18 cellular contexts compared by ENCODE assay signal in the genomic region with DNA sequence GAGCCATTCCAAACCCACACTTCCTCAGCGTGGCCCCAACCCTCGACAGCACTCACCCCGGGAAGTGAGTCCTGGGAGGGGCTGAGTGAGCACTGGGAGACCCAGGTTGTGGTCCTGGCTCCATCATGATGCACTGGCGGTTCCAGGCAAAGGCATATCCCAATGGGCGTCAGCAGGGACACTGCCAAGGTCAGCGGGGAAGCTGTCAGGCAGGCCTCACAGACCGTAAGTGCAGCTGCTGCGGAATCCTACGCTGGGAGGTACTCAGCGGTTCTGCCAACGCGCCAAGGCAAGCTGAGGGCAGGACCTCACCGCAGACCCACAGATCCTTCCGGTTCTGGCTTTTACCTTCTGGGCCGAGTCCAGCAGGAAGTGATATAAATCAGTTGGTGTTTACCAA. TPM values are rescaled to one million over a fixed set of nuclear protein-coding genes. Genes with fewer than 3 reads are reported as not detected.
DNase-seq lines count a peak whose midpoint lies in the region; TF ChIP-seq lines count a peak whose summit lies in the region.
"Had no signal": no experiment of that assay in that cellular context is flagged by ENCODE, and none has a peak within 500 bp of the region (broad histone marks: within the 10 kb centered on the region; RNA-seq: fewer than 3 reads in every experiment).

No MANE protein-coding gene starts in this region.

- in situ Hi-C loops in mammary epithelial cell (cut with MboI; ENCODE audit: low sequenced_read_pairs in 2 of 2): no loop called here

- H3K9ac ChIP-seq in mammary epithelial cell (ENCODE audit: insufficient read depth, low read length) (no peak overlapping the region), mucosa of rectum (ENCODE audit: low read depth in 1 of 2, low read length in 2 of 2) (peak overlapping the region in 1 of 2 donors; percentile 25)

- peak in 1 of 2 donors; percentile 23 for DNase-seq in breast epithelium (ENCODE audit: low spot score in 2 of 2)
- DNase-seq in mammary epithelial cell: no peak
- DNase-seq in uterus: no peak
- DNase-seq in cerebellar cortex (ENCODE audit: low spot score): no peak
- no peak for DNase-seq in activated CD4-positive, alpha-beta T cell treated with anti-CD3 and anti-CD28 coated beads for 4 hours
- DNase-seq: activated naive CD8-positive, alpha-beta T cell treated with anti-CD3 and anti-CD28 coated beads, Interleukin-2, amount 10 ng/mL, durations not matched to agents 7 days and 5 days; activated T-cell treated with anti-CD3 and anti-CD28 coated beads, Interleukin-2, amount 50 U/mL, for 1 hour; CD4-positive, alpha-beta memory T cell; MM.1S; naive thymus-derived CD8-positive, alpha-beta T cell; NCI-H2081 treated with DMSO at 0.1 percent for 48 hours; stimulated activated naive B cell treated with anti-CD40 and anti-IgM and Interleukin-4, amounts not matched to agents 10 μg/mL and 1 μg/mL and 100 μg/mL, for 72 hours had no signal

- H3K36me3 ChIP-seq in breast epithelium (peaks cover 31% of the 10 kb centered on the region), mammary epithelial cell (ENCODE audit: insufficient read depth, low read length) (peaks cover 23% of the 10 kb centered on the region), mucosa of rectum (ENCODE audit: control insufficient read depth in 2 of 2, insufficient read depth in 2 of 2, low read length in 2 of 2) (peaks cover 38 to 53% of the 10 kb centered on the region in 2 donors), uterus (no peaks in the 10 kb centered on the region)

- no peaks in the 10 kb centered on the region for H3K4me1 ChIP-seq in breast epithelium
- no peaks in the 10 kb centered on the region for H3K4me1 ChIP-seq in mammary epithelial cell (ENCODE audit: insufficient read depth, low read length)
- H3K4me1 ChIP-seq in mucosa of rectum (ENCODE audit: control insufficient read depth in 2 of 2, insufficient read depth in 2 of 2, low read length in 2 of 2): peaks cover 14 to 41% of the 10 kb centered on the region in 2 donors
- peaks cover 0 to 15% of the 10 kb centered on the region in 2 donors for H3K4me1 ChIP-seq in uterus

- no peak overlapping the region for H2AFZ ChIP-seq in mammary epithelial cell (ENCODE audit: low read depth, low read length)

- H3K27me3 ChIP-seq in breast epithelium (no peaks in the 10 kb centered on the region), mammary epithelial cell (ENCODE audit: insufficient read depth, low read length) (no peaks in the 10 kb centered on the region), mucosa of rectum (ENCODE audit: control insufficient read depth in 2 of 2, insufficient read depth in 2 of 2, low read length in 2 of 2) (no peaks in the 10 kb centered on the region), uterus (no peaks in the 10 kb centered on the region)
- H3K27me3 ChIP-seq: right atrium auricular region had no signal

- intact Hi-C loops in breast epithelium (cut with DNase I; ENCODE audit: low total_unique reads) (loop anchor here (1.0 kb wide), 1 partner anchor 18 kb away; no protein-coding TSS in a partner anchor), mammary epithelial cell (cut with micrococcal nuclease) (no loop called here), uterus (cut with DNase I; ENCODE audit: low total_unique reads) (no loop called here)

- H3K4me3 ChIP-seq in breast epithelium: no peak overlapping the region
- no peak overlapping the region for H3K4me3 ChIP-seq in mammary epithelial cell (replicated peaks in 1 of 3; ENCODE audit: insufficient read depth in 1 of 3, low read depth in 2 of 3, low read length in 3 of 3)
- no peak overlapping the region for H3K4me3 ChIP-seq in mucosa of rectum (ENCODE audit: low read length in 2 of 2)
- H3K4me3 ChIP-seq in uterus: no peak overlapping the region
- H3K4me3 ChIP-seq: A549, heart right ventricle, right atrium auricular region had no signal

- no peaks in the 10 kb centered on the region for H3K79me2 ChIP-seq in mammary epithelial cell (ENCODE audit: insufficient read depth, low read length)

- H3K9me3 ChIP-seq in breast epithelium (no peaks in the 10 kb centered on the region), mammary epithelial cell (replicated peaks; ENCODE audit: insufficient read depth, low read length) (no peaks in the 10 kb centered on the region), mucosa of rectum (ENCODE audit: control insufficient read depth in 2 of 2, low read length in 2 of 2) (no peaks in the 10 kb centered on the region), uterus (no peaks in the 10 kb centered on the region)
- H3K9me3 ChIP-seq: A549, heart right ventricle, right atrium auricular region had no signal

- peak overlapping the region; percentile 21 to 69 for H3K27ac ChIP-seq in breast epithelium
- H3K27ac ChIP-seq in mammary epithelial cell (ENCODE audit: insufficient read depth, low read depth, low read length): no peak overlapping the region
- H3K27ac ChIP-seq in mucosa of rectum (ENCODE audit: low read depth in 2 of 2, low read length in 2 of 2): peak overlapping the region; percentile 39 to 52
- H3K27ac ChIP-seq in uterus: peak overlapping the region; percentile 31 to 36

- no peak overlapping the region for H3K4me2 ChIP-seq in mammary epithelial cell (ENCODE audit: insufficient read depth, low read depth, low read length)

- CTCF ChIA-PET in mammary epithelial cell (lab: Charles Lee; ENCODE audit: low non-redundant PET): no interaction called here

- no peaks in the 10 kb centered on the region for H4K20me1 ChIP-seq in mammary epithelial cell (ENCODE audit: insufficient read depth, low read length)

- no TSS peak for BruUV-seq in mammary epithelial cell (replicated peaks; lab: Mats Ljungman, UMichigan)

- TF ChIP-seq POLR2A in breast epithelium (IDR thresholded peaks at IDR 0.05) (no peak), uterus (IDR thresholded peaks at IDR 0.05) (no peak)

- TF ChIP-seq CTCF in breast epithelium (IDR thresholded peaks at IDR 0.05) (no peak), mammary epithelial cell (conservative IDR thresholded peaks at IDR 0.05 in 1 of 2, IDR thresholded peaks at IDR 0.05 in 1 of 2; ENCODE audit: extremely low read depth in 1 of 2, insufficient read depth in 1 of 2, low read depth in 1 of 2, low read length in 2 of 2) (no peak), uterus (IDR thresholded peaks at IDR 0.05) (no peak)

- 37% methylated on average over 11 of the region's 15 CpGs for WGBS in mammary epithelial cell (ENCODE audit: low coverage, missing lambda C conversion rate)

- dilution Hi-C loops in mammary epithelial cell (cut with HindIII; ENCODE audit: low sequenced_read_pairs): no loop called here

RNA-seq across cellular contexts. Expression of gene GAL3ST1, which starts 1.4 kb away (rescaled TPM):
- total RNA-seq in breast epithelium: 1 to 10 TPM; 1.3 to 2.6 (median 1.3) TPM
- not detected for total RNA-seq in mammary epithelial cell
- not detected for polyA plus RNA-seq in mammary epithelial cell
- not detected for polyA minus RNA-seq in mammary epithelial cell
- 1 to 10 TPM in 2 of 4 donors, under 1 TPM in 1, not detected in 1; 0.26 to 6.6 (median 1.2) TPM for total RNA-seq in uterus
- total RNA-seq: G401; T-helper 2 cell treated with Interferon-gamma antibody and Interleukin-4, amounts not matched to agents 100 ng/mL and 5 ng/mL, for 36 hours had no signal

RNA-seq across cellular contexts. Expression of gene PES1, which starts 15.9 kb away (rescaled TPM):
- total RNA-seq in breast epithelium (10 to 100 TPM; 45.3 to 65.1 (median 56.4) TPM), mammary epithelial cell (10 to 100 TPM; 52.2 to 99.1 TPM), uterus (10 to 100 TPM; 13.5 to 67.5 (median 44.9) TPM)
- polyA plus RNA-seq in mammary epithelial cell: 89.8 TPM
- polyA minus RNA-seq in mammary epithelial cell: 145 TPM

RNA-seq across cellular contexts. Expression of gene SEC14L6, which starts 29.3 kb away (rescaled TPM):
- total RNA-seq in breast epithelium (under 1 TPM in 2 of 3 donors, not detected in 1; 0.33 to 0.73 TPM), mammary epithelial cell (under 1 TPM in 1 of 2 donors, not detected in 1; 0.33 TPM), uterus (1 to 10 TPM in 2 of 4 donors, under 1 TPM in 1, not detected in 1; under 0.01 to 4.8 (median 4.0) TPM)
- 0.02 TPM for polyA plus RNA-seq in mammary epithelial cell
- not detected for polyA minus RNA-seq in mammary epithelial cell
- total RNA-seq: CD4-positive, alpha-beta memory T cell; G401; naive thymus-derived CD8-positive, alpha-beta T cell; T-helper 2 cell treated with Interferon-gamma antibody and Interleukin-4, amounts not matched to agents 100 ng/mL and 5 ng/mL, for 36 hours had no signal
- polyA plus RNA-seq: A549; CD4-positive, alpha-beta memory T cell; heart right ventricle; naive thymus-derived CD8-positive, alpha-beta T cell had no signal

RNA-seq across cellular contexts. Expression of gene TCN2, which starts 31.1 kb away (rescaled TPM):
- total RNA-seq in breast epithelium (10 to 100 TPM; 32.4 to 69.8 (median 36.7) TPM), mammary epithelial cell (1 to 10 TPM; 3.6 to 9.3 TPM), uterus (10 to 100 TPM; 21.8 to 44.5 (median 30.3) TPM)
- 5.8 TPM for polyA plus RNA-seq in mammary epithelial cell
- not detected for polyA minus RNA-seq in mammary epithelial cell

RNA-seq across cellular contexts. Expression of gene SLC35E4, which starts 59.7 kb away (rescaled TPM):
- total RNA-seq in breast epithelium (1 to 10 TPM; 3.4 to 8.5 (median 4.8) TPM), mammary epithelial cell (10 to 100 TPM in 1 of 2 donors, 1 to 10 TPM in 1; 9.9 to 10.0 TPM), uterus (10 to 100 TPM in 1 of 4 donors, 1 to 10 TPM in 1, under 1 TPM in 2; 0.29 to 11.7 (median 3.0) TPM)
- 4.2 TPM for polyA plus RNA-seq in mammary epithelial cell
- 2.3 TPM for polyA minus RNA-seq in mammary epithelial cell
